In the genomic region with DNA sequence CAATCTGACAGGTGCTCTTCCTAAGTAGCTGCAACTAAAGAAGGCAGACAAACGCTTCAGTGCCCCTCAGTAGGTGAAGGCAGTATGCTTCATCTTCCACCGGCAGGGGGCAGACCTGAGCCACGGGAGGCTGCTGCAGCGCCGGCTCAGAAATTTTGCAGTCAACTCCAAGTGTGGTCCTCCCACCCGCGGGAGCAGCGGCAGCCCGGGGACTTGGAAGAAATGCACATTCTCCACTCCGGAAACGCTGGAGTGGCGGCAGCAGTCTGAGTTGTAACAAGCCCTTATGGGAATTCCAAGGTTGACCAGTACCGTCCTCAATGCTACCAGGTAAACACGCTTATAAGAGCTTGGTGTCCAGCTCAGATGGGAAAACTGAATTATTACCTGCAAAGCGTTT, we compare ENCODE assay signal across 1 cellular context.
TF ChIP-seq lines count a peak whose summit lies in the region.

No MANE protein-coding gene starts in this region.

TF ChIP-seq in IMR-90, 13 proteins besides CTCF, POLR2A, EP300 and RAD21:
- TF ChIP-seq SMC3 (IDR thresholded peaks at IDR 0.05; ENCODE audit: low read depth, low read length) = peak; percentile 93
- TF ChIP-seq RFX5 (IDR thresholded peaks at IDR 0.05; ENCODE audit: low read depth, low read length) = no peak
